Comparison of ENCODE assay signal across 1 cellular context in genomic region chr14:101808894-101809670, GRCh38.
TF ChIP-seq lines count a peak whose summit lies in the region.

No MANE protein-coding gene starts in this region.

TF ChIP-seq in GM23338, 12 proteins besides CTCF, POLR2A, EP300 and RAD21 (continued from another document):
- TF ChIP-seq REST (IDR thresholded peaks at IDR 0.05; ENCODE audit: unreplicated experiment) (no peak), EZH2 (IDR thresholded peaks at IDR 0.05; ENCODE audit: low read depth, unreplicated experiment) (no peak), ETS1 (IDR thresholded peaks at IDR 0.05) (no peak), JUNB (IDR thresholded peaks at IDR 0.05; ENCODE audit: unreplicated experiment) (no peak), CREB1 (CRISPR knock-in tag; IDR thresholded peaks at IDR 0.05; ENCODE audit: low read depth) (no peak), STAT1 (IDR thresholded peaks at IDR 0.05; ENCODE audit: unreplicated experiment) (no peak), ZNF114 (CRISPR knock-in tag; IDR thresholded peaks at IDR 0.05) (no peak), EZH2phosphoT487 (IDR thresholded peaks at IDR 0.05; ENCODE audit: unreplicated experiment) (no peak)
